9 cellular contexts compared by ENCODE assay signal in genomic region chr4:48247142-48247877, GRCh38. TPM values are rescaled to one million over a fixed set of nuclear protein-coding genes. Genes with fewer than 3 reads are reported as not detected.
DNase-seq lines count a peak whose midpoint lies in the region; ATAC-seq lines count a peak whose summit lies in the region.
"Had no signal": no experiment of that assay in that cellular context is flagged by ENCODE, and none has a peak within 500 bp of the region (broad histone marks: within the 10 kb centered on the region; RNA-seq: fewer than 3 reads in every experiment).

No MANE protein-coding gene starts in this region.

- POLR2A ChIA-PET in T-cell (lab: Charles Lee), result no interaction called here

- H3K36me3 Mint-ChIP-seq in memory B cell (peaks cover 15% of the 10 kb centered on the region), T-cell (no peaks in the 10 kb centered on the region)

- CTCF ChIA-PET in T-cell (lab: Charles Lee), result no interaction called here

- H3K9me3 Mint-ChIP-seq in memory B cell, result no peaks in the 10 kb centered on the region
- no peaks in the 10 kb centered on the region for H3K9me3 Mint-ChIP-seq in T-cell

- peak; percentile 56 for ATAC-seq in GM19328 (IDR thresholded peaks at IDR 0.05; ENCODE audit: unreplicated experiment)
- ATAC-seq in HG02981 (IDR thresholded peaks at IDR 0.05; ENCODE audit: unreplicated experiment), result peak; percentile 45
- ATAC-seq in memory B cell (ENCODE audit: low read depth), result peak; percentile 38
- no peak for ATAC-seq in T-cell (replicated peaks in 1 of 4)

- H3K27me3 Mint-ChIP-seq in memory B cell (no peaks in the 10 kb centered on the region), T-cell (no peaks in the 10 kb centered on the region)

- H3K27ac Mint-ChIP-seq in memory B cell (no peak overlapping the region), T-cell (no peak overlapping the region)

- DNase-seq in NOMO-1 treated with dmso at 0.1 percent for 144 hours (lab: John Stamatoyannopoulos, UW; ENCODE audit: unreplicated experiment) (peak; percentile 40), memory B cell (ENCODE audit: low spot score in 2 of 2) (no peak), NCI-H446 (lab: John Stamatoyannopoulos, UW) (no peak), iPS-NIHi7 (ENCODE audit: extremely low spot score) (no peak), T-cell (no peak)
- DNase-seq in NK-92 treated with Interleukin-12 subunit alpha and Interleukin-12 subunit beta, amount 100 ng/mL, for 24 hours (lab: John Stamatoyannopoulos, UW), result no peak
- DNase-seq: activated CD8-positive, alpha-beta memory T cell treated with anti-CD3 and anti-CD28 coated beads for 24 hours had no signal

- H3K4me3 Mint-ChIP-seq in memory B cell (no peak overlapping the region), T-cell (no peak overlapping the region)

- peaks cover 29% of the 10 kb centered on the region for H3K4me1 Mint-ChIP-seq in memory B cell
- H3K4me1 Mint-ChIP-seq in T-cell, result peaks cover 0 to 5% (median 2%) of the 10 kb centered on the region in 3 donors

RNA-seq across cellular contexts. Expression of gene TEC, which starts 22.3 kb away (rescaled TPM):
- total RNA-seq in T-cell, result 1 to 10 TPM; 1.7 to 5.4 (median 2.5) TPM

Comparison
In these comparisons a context has a peak if more than half of its experiments do, and no peak if none do; other contexts are left out.
1. ATAC-seq: peak in GM19328 (single experiment), HG02981 (single experiment) and memory B cell (single experiment); none in T-cell (0 of 4).